Comparison of ENCODE assay signal across 8 cellular contexts in the genomic region with DNA sequence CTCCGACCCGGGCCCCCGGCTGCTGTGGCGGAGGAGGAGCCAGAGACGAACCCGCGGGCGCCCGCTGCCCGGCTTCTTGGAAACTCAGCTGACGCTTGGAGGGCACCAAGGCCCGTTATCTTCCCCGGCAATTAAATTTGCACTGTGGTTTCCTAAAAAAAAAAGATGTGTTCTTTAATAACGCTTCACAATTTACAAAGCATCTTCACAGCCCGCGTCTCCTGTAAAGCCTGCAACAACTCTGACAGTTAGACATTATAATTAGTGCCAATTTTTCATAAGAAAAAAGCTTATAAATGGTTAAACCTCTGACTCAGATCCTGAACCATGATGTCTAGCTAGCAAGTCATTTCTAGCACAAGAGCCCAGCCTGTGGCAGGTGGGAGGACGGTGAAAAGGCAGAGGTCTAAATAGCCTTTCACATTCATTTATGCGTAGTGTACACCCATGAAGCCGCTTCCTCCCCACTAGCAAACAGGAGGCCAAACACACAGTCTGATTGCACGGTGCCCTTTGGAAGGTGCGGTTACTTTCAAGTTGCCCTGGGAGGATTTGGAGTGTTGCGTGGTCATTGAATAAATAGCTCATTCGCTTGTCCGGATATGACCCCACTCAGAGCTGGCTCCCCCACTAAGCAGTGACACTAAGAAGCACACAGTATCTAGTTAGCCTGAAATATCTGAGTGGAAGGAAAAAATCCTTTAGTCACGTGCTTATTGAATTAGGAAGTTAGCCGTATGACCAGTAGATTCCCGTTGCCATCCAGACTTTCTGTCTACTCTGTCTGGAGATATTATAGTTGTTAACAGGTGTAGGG. TPM values are rescaled to one million over a fixed set of nuclear protein-coding genes. Genes with fewer than 3 reads are reported as not detected.
DNase-seq lines count a peak whose midpoint lies in the region; ATAC-seq lines count a peak whose summit lies in the region.

No MANE protein-coding gene starts in this region.

- no peaks in the 10 kb centered on the region for H3K27me3 ChIP-seq in subcutaneous abdominal adipose tissue (ENCODE audit: control insufficient read depth in 5 of 5, insufficient read depth in 4 of 5, low read length in 5 of 5)

- H3K36me3 ChIP-seq in subcutaneous abdominal adipose tissue (ENCODE audit: control insufficient read depth in 5 of 5, insufficient read depth in 5 of 5, low read length in 5 of 5): no peaks in the 10 kb centered on the region

- no peaks in the 10 kb centered on the region for H3K27me3 Mint-ChIP-seq in naive B cell

- H3K4me3 ChIP-seq in subcutaneous abdominal adipose tissue (ENCODE audit: low read depth in 1 of 5, low read length in 5 of 5): peak overlapping the region; percentile 61 to 93 (median 84)

- peak overlapping the region; percentile 29 to 90 (median 75) for H3K9ac ChIP-seq in subcutaneous abdominal adipose tissue (ENCODE audit: low read length in 5 of 5)

- peak overlapping the region; percentile 76 to 97 (median 90) for H3K27ac Mint-ChIP-seq in naive B cell

- H3K27ac ChIP-seq in subcutaneous abdominal adipose tissue (ENCODE audit: low read depth, low read length): peak overlapping the region; percentile 88

- DNase-seq in A172 (ENCODE audit: low spot score) (peak; percentile 65), NCI-H82 (lab: John Stamatoyannopoulos, UW) (peak; percentile 67), naive B cell (peak; percentile 55)
- DNase-seq in activated CD8-positive, alpha-beta memory T cell treated with anti-CD3 and anti-CD28 coated beads, Interleukin-2, amount 50 U/mL, for 4 hours: peak; percentile 55

- no peaks in the 10 kb centered on the region for H3K36me3 Mint-ChIP-seq in naive B cell

- ATAC-seq in GM18519 (IDR thresholded peaks at IDR 0.05; ENCODE audit: low FRiP score, unreplicated experiment) (peak; percentile 30), HG03045 (IDR thresholded peaks at IDR 0.05; ENCODE audit: unreplicated experiment) (peak; percentile 37), esophagus mucosa (peak; percentile 31), naive B cell (ENCODE audit: low read depth in 2 of 2) (peak; percentile 31 to 39)

- H3K9me3 Mint-ChIP-seq in naive B cell: no peaks in the 10 kb centered on the region

- H3K4me1 Mint-ChIP-seq in naive B cell: peaks cover 17 to 23% (median 21%) of the 10 kb centered on the region in 3 donors

- peaks cover 2 to 18% (median 18%) of the 10 kb centered on the region in 5 donors for H3K4me1 ChIP-seq in subcutaneous abdominal adipose tissue (ENCODE audit: control insufficient read depth in 5 of 5, insufficient read depth in 5 of 5, low read length in 5 of 5)

- no peaks in the 10 kb centered on the region for H3K9me3 ChIP-seq in subcutaneous abdominal adipose tissue (ENCODE audit: control insufficient read depth in 5 of 5, low read length in 5 of 5)

- H3K4me3 Mint-ChIP-seq in naive B cell: peak overlapping the region; percentile 85 to 95 (median 89)

RNA-seq across cellular contexts. Expression of gene ARSB, which starts 0.5 kb away (rescaled TPM):
- 13.4 and 14.4 TPM in 2 replicates for total RNA-seq in A172 (2014; rRNA removed; shearing (Covaris generic))
- 1.8 TPM for total RNA-seq in esophagus mucosa
- 1 to 10 TPM; 4.1 to 6.8 (median 5.4) TPM for polyA plus RNA-seq in naive B cell (ENCODE audit: low read depth in 6 of 6)

Comparison
In these comparisons a context has a peak if more than half of its experiments do, and no peak if none do; other contexts are left out.
1. Peak in every context shown above with its lines: DNase-seq, ATAC-seq, H3K4me3 ChIP-seq and H3K27ac ChIP-seq.